ENCODE assay signal across 2 cellular contexts in the genomic region with DNA sequence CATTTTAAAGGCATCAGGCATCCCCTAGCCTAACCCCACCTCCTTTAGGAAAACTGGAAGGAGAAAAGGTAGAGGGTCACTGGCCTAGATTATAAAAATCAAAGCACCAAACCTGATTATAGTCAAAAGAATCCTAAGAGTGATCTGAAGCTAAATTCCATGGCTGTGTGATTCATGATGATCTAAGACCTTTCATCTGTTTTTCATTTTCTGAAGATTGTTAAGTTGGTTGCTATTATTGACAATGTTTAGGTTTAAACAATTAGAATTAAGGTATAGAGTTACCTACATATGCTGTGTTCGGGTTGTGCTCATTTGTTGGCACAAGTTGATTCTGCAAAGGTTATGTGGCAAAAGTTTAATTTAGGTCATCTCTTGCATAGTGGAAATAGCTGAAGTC.
TF ChIP-seq lines count a peak whose summit lies in the region.

No MANE protein-coding gene starts in this region.

TF ChIP-seq in SK-N-SH, 30 proteins besides CTCF, POLR2A, EP300 and RAD21 (continued from another document):
- TF ChIP-seq, protein P1, sequence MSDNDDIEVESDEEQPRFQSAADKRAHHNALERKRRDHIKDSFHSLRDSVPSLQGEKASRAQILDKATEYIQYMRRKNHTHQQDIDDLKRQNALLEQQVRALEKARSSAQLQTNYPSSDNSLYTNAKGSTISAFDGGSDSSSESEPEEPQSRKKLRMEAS (IDR thresholded peaks at IDR 0.05; ENCODE audit: low read depth): no peak
- TF ChIP-seq POLR2AphosphoS5 (IDR thresholded peaks at IDR 0.05; ENCODE audit: low read depth, low read length) (peak; percentile 88; the same call in 1 of the 2 replicates), FOSL2 (IDR thresholded peaks at IDR 0.05; ENCODE audit: borderline replicate concordance, low read depth) (peak; percentile 95), ELF1 (IDR thresholded peaks at IDR 0.05) (no peak), TCF12 (IDR thresholded peaks at IDR 0.05) (peak; percentile 99), TEAD4 (IDR thresholded peaks at IDR 0.05; ENCODE audit: borderline replicate concordance, insufficient read depth) (peak; percentile 92), NFIC (IDR thresholded peaks at IDR 0.05; ENCODE audit: borderline replicate concordance) (peak; percentile 87), MEF2A (IDR thresholded peaks at IDR 0.05; ENCODE audit: borderline replicate concordance, low read depth) (peak; percentile 93)
- TF ChIP-seq, protein P2, sequence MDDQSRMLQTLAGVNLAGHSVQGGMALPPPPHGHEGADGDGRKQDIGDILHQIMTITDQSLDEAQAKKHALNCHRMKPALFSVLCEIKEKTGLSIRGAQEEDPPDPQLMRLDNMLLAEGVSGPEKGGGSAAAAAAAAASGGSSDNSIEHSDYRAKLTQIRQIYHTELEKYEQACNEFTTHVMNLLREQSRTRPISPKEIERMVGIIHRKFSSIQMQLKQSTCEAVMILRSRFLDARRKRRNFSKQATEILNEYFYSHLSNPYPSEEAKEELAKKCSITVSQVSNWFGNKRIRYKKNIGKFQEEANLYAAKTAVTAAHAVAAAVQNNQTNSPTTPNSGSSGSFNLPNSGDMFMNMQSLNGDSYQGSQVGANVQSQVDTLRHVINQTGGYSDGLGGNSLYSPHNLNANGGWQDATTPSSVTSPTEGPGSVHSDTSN (IDR thresholded peaks at IDR 0.05): peak; percentile 78

TF ChIP-seq in WTC11, 78 proteins besides CTCF, POLR2A, EP300 and RAD21 (continued from another document):
- TF ChIP-seq, protein P3, sequence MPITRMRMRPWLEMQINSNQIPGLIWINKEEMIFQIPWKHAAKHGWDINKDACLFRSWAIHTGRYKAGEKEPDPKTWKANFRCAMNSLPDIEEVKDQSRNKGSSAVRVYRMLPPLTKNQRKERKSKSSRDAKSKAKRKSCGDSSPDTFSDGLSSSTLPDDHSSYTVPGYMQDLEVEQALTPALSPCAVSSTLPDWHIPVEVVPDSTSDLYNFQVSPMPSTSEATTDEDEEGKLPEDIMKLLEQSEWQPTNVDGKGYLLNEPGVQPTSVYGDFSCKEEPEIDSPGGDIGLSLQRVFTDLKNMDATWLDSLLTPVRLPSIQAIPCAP (CRISPR knock-in tag; IDR thresholded peaks at IDR 0.05): no peak
- TF ChIP-seq, protein P4, sequence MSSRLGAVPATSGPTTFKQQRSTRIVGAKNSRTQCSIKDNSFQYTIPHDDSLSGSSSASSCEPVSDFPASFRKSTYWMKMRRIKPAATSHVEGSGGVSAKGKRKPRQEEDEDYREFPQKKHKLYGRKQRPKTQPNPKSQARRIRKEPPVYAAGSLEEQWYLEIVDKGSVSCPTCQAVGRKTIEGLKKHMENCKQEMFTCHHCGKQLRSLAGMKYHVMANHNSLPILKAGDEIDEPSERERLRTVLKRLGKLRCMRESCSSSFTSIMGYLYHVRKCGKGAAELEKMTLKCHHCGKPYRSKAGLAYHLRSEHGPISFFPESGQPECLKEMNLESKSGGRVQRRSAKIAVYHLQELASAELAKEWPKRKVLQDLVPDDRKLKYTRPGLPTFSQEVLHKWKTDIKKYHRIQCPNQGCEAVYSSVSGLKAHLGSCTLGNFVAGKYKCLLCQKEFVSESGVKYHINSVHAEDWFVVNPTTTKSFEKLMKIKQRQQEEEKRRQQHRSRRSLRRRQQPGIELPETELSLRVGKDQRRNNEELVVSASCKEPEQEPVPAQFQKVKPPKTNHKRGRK (CRISPR knock-in tag; IDR thresholded peaks at IDR 0.05; ENCODE audit: borderline replicate concordance): no peak
- TF ChIP-seq ZNF416 (CRISPR knock-in tag; IDR thresholded peaks at IDR 0.05) (no peak), GABPB1 (CRISPR knock-in tag; IDR thresholded peaks at IDR 0.05) (no peak), TEAD1 (CRISPR knock-in tag; IDR thresholded peaks at IDR 0.05) (no peak), NR2C2 (CRISPR knock-in tag; IDR thresholded peaks at IDR 0.05) (no peak)
- TF ChIP-seq, protein P5, sequence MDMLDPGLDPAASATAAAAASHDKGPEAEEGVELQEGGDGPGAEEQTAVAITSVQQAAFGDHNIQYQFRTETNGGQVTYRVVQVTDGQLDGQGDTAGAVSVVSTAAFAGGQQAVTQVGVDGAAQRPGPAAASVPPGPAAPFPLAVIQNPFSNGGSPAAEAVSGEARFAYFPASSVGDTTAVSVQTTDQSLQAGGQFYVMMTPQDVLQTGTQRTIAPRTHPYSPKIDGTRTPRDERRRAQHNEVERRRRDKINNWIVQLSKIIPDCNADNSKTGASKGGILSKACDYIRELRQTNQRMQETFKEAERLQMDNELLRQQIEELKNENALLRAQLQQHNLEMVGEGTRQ (CRISPR knock-in tag; IDR thresholded peaks at IDR 0.05): no peak
- TF ChIP-seq, protein P6, sequence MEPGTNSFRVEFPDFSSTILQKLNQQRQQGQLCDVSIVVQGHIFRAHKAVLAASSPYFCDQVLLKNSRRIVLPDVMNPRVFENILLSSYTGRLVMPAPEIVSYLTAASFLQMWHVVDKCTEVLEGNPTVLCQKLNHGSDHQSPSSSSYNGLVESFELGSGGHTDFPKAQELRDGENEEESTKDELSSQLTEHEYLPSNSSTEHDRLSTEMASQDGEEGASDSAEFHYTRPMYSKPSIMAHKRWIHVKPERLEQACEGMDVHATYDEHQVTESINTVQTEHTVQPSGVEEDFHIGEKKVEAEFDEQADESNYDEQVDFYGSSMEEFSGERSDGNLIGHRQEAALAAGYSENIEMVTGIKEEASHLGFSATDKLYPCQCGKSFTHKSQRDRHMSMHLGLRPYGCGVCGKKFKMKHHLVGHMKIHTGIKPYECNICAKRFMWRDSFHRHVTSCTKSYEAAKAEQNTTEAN (CRISPR knock-in tag; IDR thresholded peaks at IDR 0.05): no peak
- TF ChIP-seq, protein P7, sequence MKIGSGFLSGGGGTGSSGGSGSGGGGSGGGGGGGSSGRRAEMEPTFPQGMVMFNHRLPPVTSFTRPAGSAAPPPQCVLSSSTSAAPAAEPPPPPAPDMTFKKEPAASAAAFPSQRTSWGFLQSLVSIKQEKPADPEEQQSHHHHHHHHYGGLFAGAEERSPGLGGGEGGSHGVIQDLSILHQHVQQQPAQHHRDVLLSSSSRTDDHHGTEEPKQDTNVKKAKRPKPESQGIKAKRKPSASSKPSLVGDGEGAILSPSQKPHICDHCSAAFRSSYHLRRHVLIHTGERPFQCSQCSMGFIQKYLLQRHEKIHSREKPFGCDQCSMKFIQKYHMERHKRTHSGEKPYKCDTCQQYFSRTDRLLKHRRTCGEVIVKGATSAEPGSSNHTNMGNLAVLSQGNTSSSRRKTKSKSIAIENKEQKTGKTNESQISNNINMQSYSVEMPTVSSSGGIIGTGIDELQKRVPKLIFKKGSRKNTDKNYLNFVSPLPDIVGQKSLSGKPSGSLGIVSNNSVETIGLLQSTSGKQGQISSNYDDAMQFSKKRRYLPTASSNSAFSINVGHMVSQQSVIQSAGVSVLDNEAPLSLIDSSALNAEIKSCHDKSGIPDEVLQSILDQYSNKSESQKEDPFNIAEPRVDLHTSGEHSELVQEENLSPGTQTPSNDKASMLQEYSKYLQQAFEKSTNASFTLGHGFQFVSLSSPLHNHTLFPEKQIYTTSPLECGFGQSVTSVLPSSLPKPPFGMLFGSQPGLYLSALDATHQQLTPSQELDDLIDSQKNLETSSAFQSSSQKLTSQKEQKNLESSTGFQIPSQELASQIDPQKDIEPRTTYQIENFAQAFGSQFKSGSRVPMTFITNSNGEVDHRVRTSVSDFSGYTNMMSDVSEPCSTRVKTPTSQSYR (CRISPR knock-in tag; IDR thresholded peaks at IDR 0.05): no peak
